Comparison of ENCODE assay signal across 19 cellular contexts in the genomic region with DNA sequence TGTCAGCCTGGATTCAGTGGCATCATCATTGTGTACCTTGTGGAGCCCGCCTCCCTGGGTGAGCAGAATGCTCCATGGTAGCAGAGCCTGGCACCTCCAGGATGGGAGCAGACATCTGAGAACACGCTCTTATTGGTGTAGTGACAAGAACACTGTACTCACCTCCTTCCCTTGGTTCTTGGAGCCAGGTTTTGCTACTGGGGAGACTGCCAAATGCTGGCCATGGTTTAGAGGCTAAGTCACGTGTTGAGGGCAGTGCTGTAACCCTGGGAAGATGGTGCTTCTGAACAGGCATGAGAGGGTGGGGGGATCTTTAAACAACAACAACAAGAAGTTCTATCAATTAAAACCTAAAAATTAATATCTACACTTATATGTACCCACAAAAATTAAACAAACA. TPM values are rescaled to one million over a fixed set of nuclear protein-coding genes. Genes with fewer than 3 reads are reported as not detected.
DNase-seq lines count a peak whose midpoint lies in the region; ATAC-seq and TF ChIP-seq lines count a peak whose summit lies in the region.
"Had no signal": no experiment of that assay in that cellular context is flagged by ENCODE, and none has a peak within 500 bp of the region (broad histone marks: within the 10 kb centered on the region; RNA-seq: fewer than 3 reads in every experiment).

No MANE protein-coding gene starts in this region.

- TF ChIP-seq CTCF in LNCaP clone FGC (IDR thresholded peaks at IDR 0.05; ENCODE audit: control insufficient read depth, extremely low read depth, insufficient read depth) (no peak), thyroid gland (IDR thresholded peaks at IDR 0.05) (no peak)

- no peaks in the 10 kb centered on the region for H3K36me3 Mint-ChIP-seq in activated naive CD8-positive, alpha-beta T cell treated with anti-CD3 and anti-CD28 coated beads, Interleukin-2, amount 50 U/mL, for 24 hours (ENCODE audit: low read depth)

- peak overlapping the region; percentile 56 to 64 (median 62) for H3K27ac ChIP-seq in thyroid gland
- H3K27ac ChIP-seq: KMS-11 had no signal

- H3K27ac Mint-ChIP-seq in activated naive CD8-positive, alpha-beta T cell treated with anti-CD3 and anti-CD28 coated beads, Interleukin-2, amount 50 U/mL, for 24 hours, result no peak overlapping the region
- H3K27ac Mint-ChIP-seq: CD4-positive, alpha-beta T cell had no signal

- peaks cover 27% of the 10 kb centered on the region for H3K27me3 Mint-ChIP-seq in activated naive CD8-positive, alpha-beta T cell treated with anti-CD3 and anti-CD28 coated beads, Interleukin-2, amount 50 U/mL, for 24 hours

- ATAC-seq in left ventricle myocardium superior (peak; percentile 93), HG03378 (IDR thresholded peaks at IDR 0.05; ENCODE audit: unreplicated experiment) (no peak), HG02973 (IDR thresholded peaks at IDR 0.05; ENCODE audit: unreplicated experiment) (no peak)
- no peak for ATAC-seq in activated naive CD8-positive, alpha-beta T cell treated with anti-CD3 and anti-CD28 coated beads, Interleukin-2, amount 50 U/mL, for 24 hours

- DNase-seq in LNCaP clone FGC (ENCODE audit: low read depth) (peak; percentile 59), cerebellum (ENCODE audit: low spot score) (peak; percentile 12), left ventricle myocardium superior (peak; percentile 52), thyroid gland (peak; percentile 85 to 87)
- no peak for DNase-seq in activated naive CD8-positive, alpha-beta T cell treated with anti-CD3 and anti-CD28 coated beads, Interleukin-2, amount 50 U/mL, for 24 hours
- DNase-seq: Caco-2; CD4-positive, alpha-beta T cell; DND-41; MV-4-11; NCI-H1694; NCI-H2081; NCI-H2171; NCI-H526; OCI-M1; SHP77 had no signal

- no peaks in the 10 kb centered on the region for H3K9me3 ChIP-seq in thyroid gland
- H3K9me3 ChIP-seq: Caco-2 had no signal

- H3K27me3 ChIP-seq in thyroid gland, result no peaks in the 10 kb centered on the region

- intact Hi-C loops in left ventricle myocardium superior (cut with micrococcal nuclease) (no loop called here), thyroid gland (cut with DNase I) (no loop called here)

- H3K4me1 Mint-ChIP-seq in activated naive CD8-positive, alpha-beta T cell treated with anti-CD3 and anti-CD28 coated beads, Interleukin-2, amount 50 U/mL, for 24 hours, result no peaks in the 10 kb centered on the region

- WGBS in thyroid gland, 2 donors, result 42 to 47% methylated on average over 3 of the region's 3 CpGs

- peaks cover 21 to 32% of the 10 kb centered on the region in 2 donors for H3K4me1 ChIP-seq in thyroid gland
- H3K4me1 ChIP-seq: Caco-2 had no signal

- no peaks in the 10 kb centered on the region for H3K9me3 Mint-ChIP-seq in activated naive CD8-positive, alpha-beta T cell treated with anti-CD3 and anti-CD28 coated beads, Interleukin-2, amount 50 U/mL, for 24 hours
- H3K9me3 Mint-ChIP-seq: CD4-positive, alpha-beta T cell had no signal

- H3K36me3 ChIP-seq in thyroid gland, result no peaks in the 10 kb centered on the region

- H3K4me3 Mint-ChIP-seq in activated naive CD8-positive, alpha-beta T cell treated with anti-CD3 and anti-CD28 coated beads, Interleukin-2, amount 50 U/mL, for 24 hours, result no peak overlapping the region
- H3K4me3 Mint-ChIP-seq: CD4-positive, alpha-beta T cell had no signal

- TF ChIP-seq POLR2A in thyroid gland (IDR thresholded peaks at IDR 0.05), result peak in 1 of 2 donors; percentile 47

- H3K4me3 ChIP-seq in LNCaP clone FGC (ENCODE audit: low read depth, low read length) (no peak overlapping the region), thyroid gland (replicated peaks in 1 of 3) (no peak overlapping the region)

RNA-seq across cellular contexts. Expression of a gene that starts 47.6 kb away (rescaled TPM):
- total RNA-seq in cerebellum, result 0.45 TPM
- total RNA-seq in left ventricle myocardium superior, result 28.2 TPM
- total RNA-seq in thyroid gland, result 10 to 100 TPM in 2 of 4 donors, 1 to 10 TPM in 2; 7.5 to 24.0 (median 15.2) TPM
- total RNA-seq: A673; Caco-2; CD4-positive, alpha-beta T cell had no signal
